In genomic region chr3:169811606-169812123, GRCh38 we compare ENCODE assay signal across 1 cellular context.
TF ChIP-seq lines count a peak whose summit lies in the region.

No MANE protein-coding gene starts in this region.

TF ChIP-seq in HEK293, 187 proteins besides CTCF, POLR2A, EP300 and RAD21 (continued from another document and continues in another):
- TF ChIP-seq PRDM10 (tag by site-specific recombination; IDR thresholded peaks at IDR 0.05) (peak; percentile 97), ZBTB20 (tag by site-specific recombination; IDR thresholded peaks at IDR 0.05) (peak; percentile 53), ZBTB7A (tag by site-specific recombination; IDR thresholded peaks at IDR 0.05; ENCODE audit: low read depth) (0 out of 2 replicates have a peak, but pooled peaks have one; percentile 11), PATZ1 (tag by site-specific recombination; IDR thresholded peaks at IDR 0.05) (peak; percentile 95), ZBTB21 (tag by site-specific recombination; IDR thresholded peaks at IDR 0.05) (no peak), ZNF561 (tag by site-specific recombination; IDR thresholded peaks at IDR 0.05; ENCODE audit: borderline replicate concordance) (no peak), HIC1 (tag by site-specific recombination; IDR thresholded peaks at IDR 0.05) (no peak), ZNF350 (tag by site-specific recombination; IDR thresholded peaks at IDR 0.05) (no peak), ZNF530 (tag by site-specific recombination; IDR thresholded peaks at IDR 0.05; ENCODE audit: low read depth) (no peak), MEIS1 (CRISPR knock-in tag; IDR thresholded peaks at IDR 0.05; ENCODE audit: borderline replicate concordance) (no peak), SALL2 (tag by site-specific recombination; IDR thresholded peaks at IDR 0.05; ENCODE audit: borderline replicate concordance) (no peak), SP3 (tag by site-specific recombination; IDR thresholded peaks at IDR 0.05) (no peak), ZNF18 (tag by site-specific recombination; IDR thresholded peaks at IDR 0.05) (no peak), ZNF792 (tag by site-specific recombination; IDR thresholded peaks at IDR 0.05) (no peak), ZNF449 (tag by site-specific recombination; IDR thresholded peaks at IDR 0.05) (no peak), ZBTB10 (tag by site-specific recombination; IDR thresholded peaks at IDR 0.05) (no peak), ZNF324 (tag by site-specific recombination; IDR thresholded peaks at IDR 0.05) (no peak), ZNF629 (tag by site-specific recombination; IDR thresholded peaks at IDR 0.05) (peak; percentile 18; the same call in 1 of the 2 replicates), KLF8 (tag by site-specific recombination; IDR thresholded peaks at IDR 0.05) (no peak), ZNF510 (tag by site-specific recombination; IDR thresholded peaks at IDR 0.05; ENCODE audit: insufficient replicate concordance) (no peak), ZNF692 (tag by site-specific recombination; IDR thresholded peaks at IDR 0.05) (no peak), ZNF548 (tag by site-specific recombination; IDR thresholded peaks at IDR 0.05) (no peak), ZNF621 (tag by site-specific recombination; IDR thresholded peaks at IDR 0.05) (no peak), ZNF280C (tag by site-specific recombination; IDR thresholded peaks at IDR 0.05) (no peak), ZNF341 (tag by site-specific recombination; IDR thresholded peaks at IDR 0.05; ENCODE audit: low read depth) (peak; percentile 66), ZFP41 (tag by site-specific recombination; IDR thresholded peaks at IDR 0.05; ENCODE audit: borderline replicate concordance) (no peak), ZNF391 (tag by site-specific recombination; IDR thresholded peaks at IDR 0.05; ENCODE audit: borderline replicate concordance, low read depth) (no peak), BCL11A (tag by site-specific recombination; IDR thresholded peaks at IDR 0.05; ENCODE audit: low read depth) (no peak), ZNF747 (tag by site-specific recombination; IDR thresholded peaks at IDR 0.05) (no peak), ZNF473 (tag by site-specific recombination; IDR thresholded peaks at IDR 0.05) (no peak), REPIN1 (tag by site-specific recombination; IDR thresholded peaks at IDR 0.05; ENCODE audit: low read depth) (no peak), KLF16 (tag by site-specific recombination; IDR thresholded peaks at IDR 0.05) (no peak), ZNF335 (tag by site-specific recombination; conservative IDR thresholded peaks at IDR 0.05) (peak; percentile 43), GLIS2 (tag by site-specific recombination; IDR thresholded peaks at IDR 0.05) (no peak), SETDB1 (IDR thresholded peaks at IDR 0.05; ENCODE audit: insufficient read length, low read length) (no peak), SP2 (tag by site-specific recombination; IDR thresholded peaks at IDR 0.05) (peak; percentile 43), HOXD13 (CRISPR knock-in tag; IDR thresholded peaks at IDR 0.05; ENCODE audit: borderline replicate concordance) (no peak), PBX3 (CRISPR knock-in tag; IDR thresholded peaks at IDR 0.05) (no peak), ZFP3 (tag by site-specific recombination; IDR thresholded peaks at IDR 0.05; ENCODE audit: low read depth) (no peak), ZSCAN23 (tag by site-specific recombination; IDR thresholded peaks at IDR 0.05) (no peak), ZNF362 (tag by site-specific recombination; IDR thresholded peaks at IDR 0.05) (no peak)
